14 cellular contexts compared by ENCODE assay signal in genomic region chr14:102985665-102986064, GRCh38.
A peak's percentile ranks its signal among the peaks of the same experiment; 100 is the strongest.
DNase-seq lines count a peak whose midpoint lies in the region; ATAC-seq, FAIRE-seq and TF ChIP-seq lines count a peak whose summit lies in the region.
"Had no signal": no experiment of that assay in that cellular context is flagged by ENCODE, and none has a peak within 500 bp of the region (broad histone marks: within the 10 kb centered on the region; RNA-seq: fewer than 3 reads in every experiment).

No MANE protein-coding gene starts in this region.

- no peak overlapping the region for H3K4me3 ChIP-seq in bronchial epithelial cell (ENCODE audit: low read depth, low read length)
- no peak overlapping the region for H3K4me3 ChIP-seq in mesendoderm (ENCODE audit: low read length)
- H3K4me3 ChIP-seq: adrenal gland, BLaER1, lower lobe of right lung had no signal

- no peak overlapping the region for H3K56ac ChIP-seq in mesendoderm (ENCODE audit: low read length)

- H3K9me3 Mint-ChIP-seq in stimulated activated effector memory CD8-positive, alpha-beta T cell treated with anti-CD3 and anti-CD28 coated beads, Interleukin-12 subunit alpha, Interleukin-12 subunit beta, amount 100 ng/mL, for 72 hours = peaks cover 8% of the 10 kb centered on the region

- no peak for TF ChIP-seq CTCF in bronchial epithelial cell (IDR thresholded peaks at IDR 0.05; ENCODE audit: insufficient read depth, low read length, severe bottlenecking)

- FAIRE-seq in bronchial epithelial cell (lab: Jason Lieb, UNC) = no peak

- H3K4me2 ChIP-seq in mesendoderm (ENCODE audit: low read length) = no peak overlapping the region
- H3K4me2 ChIP-seq: BLaER1 had no signal

- H2BK120ac ChIP-seq in mesendoderm (ENCODE audit: low read depth, low read length) = no peak overlapping the region

- no peaks in the 10 kb centered on the region for H3K36me3 Mint-ChIP-seq in stimulated activated effector memory CD8-positive, alpha-beta T cell treated with anti-CD3 and anti-CD28 coated beads, Interleukin-12 subunit alpha, Interleukin-12 subunit beta, amount 100 ng/mL, for 72 hours

- no peak overlapping the region for H3K4me3 Mint-ChIP-seq in stimulated activated effector memory CD8-positive, alpha-beta T cell treated with anti-CD3 and anti-CD28 coated beads, Interleukin-12 subunit alpha, Interleukin-12 subunit beta, amount 100 ng/mL, for 72 hours

- no peak overlapping the region for H3K23ac ChIP-seq in mesendoderm (ENCODE audit: low read length)

- no peak overlapping the region for H3K18ac ChIP-seq in mesendoderm (ENCODE audit: low read length)

- no peaks in the 10 kb centered on the region for H3K4me1 ChIP-seq in mesendoderm (ENCODE audit: control insufficient read depth, low read depth, low read length)
- H3K4me1 ChIP-seq: adrenal gland, BLaER1, lower lobe of right lung had no signal

- H3K27me3 ChIP-seq in bronchial epithelial cell (ENCODE audit: control insufficient read depth, insufficient read depth, low read length) (no peaks in the 10 kb centered on the region), mesendoderm (ENCODE audit: insufficient read depth, low read length, poor library complexity) (no peaks in the 10 kb centered on the region)
- H3K27me3 ChIP-seq: adrenal gland, BLaER1 had no signal

- H3K36me3 ChIP-seq in bronchial epithelial cell (ENCODE audit: control insufficient read depth, insufficient read depth, low read length) (peaks cover 28% of the 10 kb centered on the region), mesendoderm (ENCODE audit: control insufficient read depth, insufficient read depth, low read length) (peaks cover 9% of the 10 kb centered on the region)

- H2AK5ac ChIP-seq in mesendoderm (ENCODE audit: low read length) = no peak overlapping the region

- no peak overlapping the region for H2BK15ac ChIP-seq in mesendoderm (replicated peaks; ENCODE audit: low read depth)

- H2BK5ac ChIP-seq in mesendoderm (ENCODE audit: low read length) = no peak overlapping the region

- H4K8ac ChIP-seq in mesendoderm (ENCODE audit: low read depth, low read length) = no peak overlapping the region

- WGBS in mesendoderm (ENCODE audit: extremely low coverage, insufficient coverage, low lambda C conversion rate) = no CpG with 5 or more reads among the region's 10 CpGs

- H3K27ac ChIP-seq in mesendoderm (ENCODE audit: low read depth, low read length) = no peak overlapping the region
- H3K27ac ChIP-seq: BLaER1, lower lobe of right lung, WERI-Rb-1 had no signal

- DNase-seq in bronchial epithelial cell (ENCODE audit: low read depth) = peak; percentile 15
- no peak for DNase-seq in stimulated activated effector memory CD8-positive, alpha-beta T cell treated with anti-CD3 and anti-CD28 coated beads, Interleukin-12 subunit alpha, Interleukin-12 subunit beta, amount 100 ng/mL, for 72 hours (ENCODE audit: low spot score in 2 of 2)
- no peak for DNase-seq in SHP77 (lab: John Stamatoyannopoulos, UW)
- DNase-seq in dedifferentiated amniotic fluid mesenchymal stem cell (ENCODE audit: extremely low spot score) = no peak
- DNase-seq in NCI-H1092 treated with DMSO at 0.1 percent for 48 hours (lab: John Stamatoyannopoulos, UW) = no peak
- no peak for DNase-seq in mesendoderm
- DNase-seq: adrenal gland, lower lobe of right lung, NCI-H1436 treated with DMSO at 0.1 percent for 48 hours, NCI-H748 treated with DMSO at 0.1 percent for 48 hours, WERI-Rb-1 had no signal

- no peaks in the 10 kb centered on the region for H3K4me1 Mint-ChIP-seq in stimulated activated effector memory CD8-positive, alpha-beta T cell treated with anti-CD3 and anti-CD28 coated beads, Interleukin-12 subunit alpha, Interleukin-12 subunit beta, amount 100 ng/mL, for 72 hours

- H4K5ac ChIP-seq in mesendoderm (ENCODE audit: low read length) = no peak overlapping the region

- ATAC-seq in GM18520 (IDR thresholded peaks at IDR 0.05; ENCODE audit: unreplicated experiment) = peak; percentile 52
- peak; percentile 90 for ATAC-seq in GM21619 (IDR thresholded peaks at IDR 0.05; ENCODE audit: unreplicated experiment)
- ATAC-seq in stimulated activated effector memory CD8-positive, alpha-beta T cell treated with anti-CD3 and anti-CD28 coated beads, Interleukin-12 subunit alpha, Interleukin-12 subunit beta, amount 100 ng/mL, for 72 hours = peak; percentile 36
- ATAC-seq: lower lobe of right lung had no signal

- peaks cover 8% of the 10 kb centered on the region for H3K79me1 ChIP-seq in mesendoderm (ENCODE audit: low read length)

- no peak overlapping the region for H3K4ac ChIP-seq in mesendoderm (ENCODE audit: low read depth, low read length)

- no peaks in the 10 kb centered on the region for H3K79me2 ChIP-seq in mesendoderm (ENCODE audit: control insufficient read depth, insufficient read depth, low read length)

- H3K27ac Mint-ChIP-seq in stimulated activated effector memory CD8-positive, alpha-beta T cell treated with anti-CD3 and anti-CD28 coated beads, Interleukin-12 subunit alpha, Interleukin-12 subunit beta, amount 100 ng/mL, for 72 hours = no peak overlapping the region

- no peak overlapping the region for H3K9ac ChIP-seq in mesendoderm (ENCODE audit: low read length)
- H3K9ac ChIP-seq: BLaER1 had no signal

Comparison
In these comparisons a context has a peak if more than half of its experiments do, and no peak if none do; other contexts are left out.
1. ATAC-seq: peak in every context shown above with its lines; median percentile 90 in GM21619; 52 in GM18520; 36 in stimulated activated effector memory CD8-positive, alpha-beta T cell treated with anti-CD3 and anti-CD28 coated beads, Interleukin-12 subunit alpha, Interleukin-12 subunit beta, amount 100 ng/mL, for 72 hours.